In genomic region chr6:53793318-53793975, GRCh38 we compare ENCODE assay signal across 8 cellular contexts. TPM values are rescaled to one million over a fixed set of nuclear protein-coding genes. Genes with fewer than 3 reads are reported as not detected.
DNase-seq lines count a peak whose midpoint lies in the region; ATAC-seq, FAIRE-seq and TF ChIP-seq lines count a peak whose summit lies in the region.

No MANE protein-coding gene starts in this region.

- H3K36me3 ChIP-seq in KOPT-K1 (ENCODE audit: insufficient read depth, low read length), result no peaks in the 10 kb centered on the region
- no peaks in the 10 kb centered on the region for H3K36me3 ChIP-seq in astrocyte (ENCODE audit: insufficient read depth, low read length)
- no peaks in the 10 kb centered on the region for H3K36me3 ChIP-seq in rectal smooth muscle tissue (ENCODE audit: control insufficient read depth, insufficient read depth, low read length)

- no peaks in the 10 kb centered on the region for H3K27me3 ChIP-seq in astrocyte (ENCODE audit: insufficient read depth, low read length)
- no peaks in the 10 kb centered on the region for H3K27me3 ChIP-seq in rectal smooth muscle tissue (ENCODE audit: control insufficient read depth, insufficient read depth, low read length)

- peak overlapping the region; percentile 95 for H3K4me3 Mint-ChIP-seq in astrocyte (ENCODE audit: unreplicated experiment)

- FAIRE-seq in astrocyte (lab: Jason Lieb, UNC), result no peak

- H2AFZ ChIP-seq in astrocyte (ENCODE audit: low read depth, low read length), result peak overlapping the region; percentile 72

- H3K4me2 ChIP-seq in astrocyte (ENCODE audit: low read length), result peak overlapping the region; percentile 93

- peak overlapping the region; percentile 92 for H3K27ac Mint-ChIP-seq in astrocyte (ENCODE audit: unreplicated experiment)

- no peak for DNase-seq in AG10803 (ENCODE audit: low read depth)
- DNase-seq in RWPE1 (ENCODE audit: low spot score), result peak; percentile 41
- peak; percentile 61 for DNase-seq in astrocyte (ENCODE audit: low read depth)
- DNase-seq in hepatic stellate cell (ENCODE audit: low spot score), result peak; percentile 57

- peaks cover 12% of the 10 kb centered on the region for H3K9me3 ChIP-seq in KOPT-K1 (ENCODE audit: insufficient read depth, low read length, poor library complexity, severe bottlenecking)
- H3K9me3 ChIP-seq in astrocyte (ENCODE audit: insufficient read depth, low read depth, low read length), result no peaks in the 10 kb centered on the region

- CTCF ChIA-PET in RWPE1 (lab: Yijun Ruan, JAX), result interaction anchor here (0.7 to 2.6 kb wide), 4 partner anchors 67 to 542 kb away, joined by 3 to 23 read pairs (median 4); no protein-coding TSS in a partner anchor

- peaks cover 17% of the 10 kb centered on the region for H3K4me1 Mint-ChIP-seq in astrocyte (ENCODE audit: low read depth, unreplicated experiment)

- H3K9me3 Mint-ChIP-seq in astrocyte (ENCODE audit: unreplicated experiment), result peaks cover 4% of the 10 kb centered on the region

- H3K27me3 Mint-ChIP-seq in astrocyte (ENCODE audit: low read depth, unreplicated experiment), result no peaks in the 10 kb centered on the region

- peak overlapping the region; percentile 83 for H3K27ac ChIP-seq in KOPT-K1 (ENCODE audit: low read depth, low read length, poor library complexity, severe bottlenecking)
- H3K27ac ChIP-seq in RWPE1, result peak overlapping the region; percentile 86
- H3K27ac ChIP-seq in astrocyte (ENCODE audit: low read depth, low read length), result no peak overlapping the region
- peak overlapping the region; percentile 6 for H3K27ac ChIP-seq in rectal smooth muscle tissue (ENCODE audit: low read depth, low read length)

- H3K4me1 ChIP-seq in astrocyte (ENCODE audit: insufficient read depth, low read length) (peaks cover 21% of the 10 kb centered on the region), rectal smooth muscle tissue (ENCODE audit: control insufficient read depth, insufficient read depth, low read length) (peaks cover 2% of the 10 kb centered on the region)

- POLR2A ChIA-PET in RWPE1 (lab: Yijun Ruan, JAX; ENCODE audit: low non-redundant PET), result interaction anchor here (1.2 to 1.8 kb wide), 3 partner anchors 18 to 163 kb away, joined by 4 to 10 read pairs (median 6); no protein-coding TSS in a partner anchor

- H3K36me3 Mint-ChIP-seq in astrocyte (ENCODE audit: low read depth, unreplicated experiment), result peaks cover 1% of the 10 kb centered on the region

- peak overlapping the region; percentile 80 for H3K9ac ChIP-seq in astrocyte (ENCODE audit: low read length)
- no peak overlapping the region for H3K9ac ChIP-seq in rectal smooth muscle tissue (ENCODE audit: low read length)

- no peak for TF ChIP-seq CTCF in AG10803 (conservative IDR thresholded peaks at IDR 0.05; ENCODE audit: low read length)
- no peak for TF ChIP-seq CTCF in RWPE1 (conservative IDR thresholded peaks at IDR 0.05; ENCODE audit: low read depth)
- no peak for TF ChIP-seq CTCF in astrocyte (IDR thresholded peaks at IDR 0.05; ENCODE audit: insufficient read depth, low read depth, low read length)

- ATAC-seq in GM18909 (IDR thresholded peaks at IDR 0.05; ENCODE audit: poor library complexity, unreplicated experiment), result peak; percentile 25
- ATAC-seq in GM21381 (IDR thresholded peaks at IDR 0.05; ENCODE audit: unreplicated experiment), result no peak

- H4K20me1 ChIP-seq in astrocyte (ENCODE audit: insufficient read depth, low read length), result peaks cover 17% of the 10 kb centered on the region

- H3K79me2 ChIP-seq in astrocyte (ENCODE audit: insufficient read depth, low read length), result peaks cover 3% of the 10 kb centered on the region

- H3K4me3 ChIP-seq in AG10803 (ENCODE audit: low read length) (peak overlapping the region; percentile 89), astrocyte (ENCODE audit: insufficient read depth, low read depth, low read length) (peak overlapping the region; percentile 83), rectal smooth muscle tissue (ENCODE audit: low read length) (peak overlapping the region; percentile 89)

RNA-seq across cellular contexts. Expression of gene LRRC1, which starts 1.4 kb away (rescaled TPM):
- total RNA-seq in astrocyte, result 11.8 and 14.3 TPM in 2 replicates
